ENCODE assay signal across 2 cellular contexts in the genomic region with DNA sequence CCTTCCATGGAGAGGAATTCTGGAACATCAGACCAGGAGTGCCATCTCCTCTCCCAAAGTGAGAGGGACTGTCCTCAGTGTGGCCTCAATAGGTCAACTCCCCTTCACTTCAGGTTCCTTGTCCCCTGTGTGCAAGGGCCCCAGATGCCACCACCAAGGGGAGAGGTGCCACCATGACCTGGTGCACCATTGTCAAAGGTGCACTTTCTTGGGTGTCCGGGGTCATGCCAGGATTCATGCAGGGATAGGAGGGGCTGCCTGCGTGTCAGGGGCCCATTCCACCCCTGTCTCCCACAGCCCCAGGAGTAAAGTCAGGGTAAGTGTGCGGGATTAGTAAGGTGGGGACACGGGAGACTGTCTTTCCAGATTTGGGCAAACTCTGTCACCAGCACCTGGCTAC.
TF ChIP-seq lines count a peak whose summit lies in the region.

No MANE protein-coding gene starts in this region.

TF ChIP-seq in SK-N-SH, 30 proteins besides CTCF, POLR2A, EP300 and RAD21:
- TF ChIP-seq SIN3A (IDR thresholded peaks at IDR 0.05; ENCODE audit: borderline replicate concordance, low read depth, low read length) (no peak), TEAD4 (IDR thresholded peaks at IDR 0.05; ENCODE audit: borderline replicate concordance, insufficient read depth) (no peak), FOSL2 (IDR thresholded peaks at IDR 0.05; ENCODE audit: borderline replicate concordance, low read depth) (no peak), POLR2AphosphoS5 (IDR thresholded peaks at IDR 0.05; ENCODE audit: low read depth, low read length) (no peak), RFX5 (IDR thresholded peaks at IDR 0.05; ENCODE audit: low read length) (no peak), REST (IDR thresholded peaks at IDR 0.05; ENCODE audit: low read depth, low read length) (no peak), FOXM1 (IDR thresholded peaks at IDR 0.05; ENCODE audit: low read depth) (no peak), GATA2 (CRISPR knock-in tag; IDR thresholded peaks at IDR 0.05) (no peak), FOXJ3 (CRISPR knock-in tag; IDR thresholded peaks at IDR 0.05) (no peak), CHD2 (IDR thresholded peaks at IDR 0.05; ENCODE audit: low read length, partially characterized antibody) (no peak)
- TF ChIP-seq, protein P1, sequence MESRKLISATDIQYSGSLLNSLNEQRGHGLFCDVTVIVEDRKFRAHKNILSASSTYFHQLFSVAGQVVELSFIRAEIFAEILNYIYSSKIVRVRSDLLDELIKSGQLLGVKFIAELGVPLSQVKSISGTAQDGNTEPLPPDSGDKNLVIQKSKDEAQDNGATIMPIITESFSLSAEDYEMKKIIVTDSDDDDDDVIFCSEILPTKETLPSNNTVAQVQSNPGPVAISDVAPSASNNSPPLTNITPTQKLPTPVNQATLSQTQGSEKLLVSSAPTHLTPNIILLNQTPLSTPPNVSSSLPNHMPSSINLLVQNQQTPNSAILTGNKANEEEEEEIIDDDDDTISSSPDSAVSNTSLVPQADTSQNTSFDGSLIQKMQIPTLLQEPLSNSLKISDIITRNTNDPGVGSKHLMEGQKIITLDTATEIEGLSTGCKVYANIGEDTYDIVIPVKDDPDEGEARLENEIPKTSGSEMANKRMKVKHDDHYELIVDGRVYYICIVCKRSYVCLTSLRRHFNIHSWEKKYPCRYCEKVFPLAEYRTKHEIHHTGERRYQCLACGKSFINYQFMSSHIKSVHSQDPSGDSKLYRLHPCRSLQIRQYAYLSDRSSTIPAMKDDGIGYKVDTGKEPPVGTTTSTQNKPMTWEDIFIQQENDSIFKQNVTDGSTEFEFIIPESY (IDR thresholded peaks at IDR 0.05; ENCODE audit: borderline replicate concordance, low read depth), result no peak
- TF ChIP-seq, protein P2, sequence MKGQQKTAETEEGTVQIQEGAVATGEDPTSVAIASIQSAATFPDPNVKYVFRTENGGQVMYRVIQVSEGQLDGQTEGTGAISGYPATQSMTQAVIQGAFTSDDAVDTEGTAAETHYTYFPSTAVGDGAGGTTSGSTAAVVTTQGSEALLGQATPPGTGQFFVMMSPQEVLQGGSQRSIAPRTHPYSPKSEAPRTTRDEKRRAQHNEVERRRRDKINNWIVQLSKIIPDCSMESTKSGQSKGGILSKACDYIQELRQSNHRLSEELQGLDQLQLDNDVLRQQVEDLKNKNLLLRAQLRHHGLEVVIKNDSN (IDR thresholded peaks at IDR 0.05; ENCODE audit: borderline replicate concordance, low read depth), result no peak

TF ChIP-seq in SK-N-SH treated with all-trans-retinoic acid at 6 μM for 48 hours, 23 proteins besides CTCF, POLR2A, EP300 and RAD21:
- TF ChIP-seq BACH2 (CRISPR knock-in tag; IDR thresholded peaks at IDR 0.05; ENCODE audit: borderline replicate concordance) (no peak), CSRNP3 (CRISPR knock-in tag; IDR thresholded peaks at IDR 0.05) (no peak), CREB5 (CRISPR knock-in tag; IDR thresholded peaks at IDR 0.05; ENCODE audit: low read depth) (no peak), CSDC2 (CRISPR knock-in tag; IDR thresholded peaks at IDR 0.05) (no peak), ZNF565 (CRISPR knock-in tag; conservative IDR thresholded peaks at IDR 0.05; ENCODE audit: low read depth) (no peak), TOX (CRISPR knock-in tag; IDR thresholded peaks at IDR 0.05; ENCODE audit: borderline replicate concordance) (no peak), ISL1 (CRISPR knock-in tag; IDR thresholded peaks at IDR 0.05) (no peak), ZC3H10 (CRISPR knock-in tag; IDR thresholded peaks at IDR 0.05) (no peak), ZNF8 (CRISPR knock-in tag; IDR thresholded peaks at IDR 0.05) (no peak), OSR1 (CRISPR knock-in tag; IDR thresholded peaks at IDR 0.05) (no peak), GLIS3 (CRISPR knock-in tag; IDR thresholded peaks at IDR 0.05) (no peak), PPARA (CRISPR knock-in tag; IDR thresholded peaks at IDR 0.05; ENCODE audit: borderline replicate concordance) (no peak), SNAI2 (CRISPR knock-in tag; IDR thresholded peaks at IDR 0.05) (no peak), ESRRG (CRISPR knock-in tag; IDR thresholded peaks at IDR 0.05) (no peak), ZFP3 (CRISPR knock-in tag; IDR thresholded peaks at IDR 0.05) (no peak), ARNTL (CRISPR knock-in tag; IDR thresholded peaks at IDR 0.05; ENCODE audit: borderline replicate concordance, low read depth) (no peak), TCF4 (CRISPR knock-in tag; IDR thresholded peaks at IDR 0.05; ENCODE audit: borderline replicate concordance) (no peak)
- TF ChIP-seq, protein P3, sequence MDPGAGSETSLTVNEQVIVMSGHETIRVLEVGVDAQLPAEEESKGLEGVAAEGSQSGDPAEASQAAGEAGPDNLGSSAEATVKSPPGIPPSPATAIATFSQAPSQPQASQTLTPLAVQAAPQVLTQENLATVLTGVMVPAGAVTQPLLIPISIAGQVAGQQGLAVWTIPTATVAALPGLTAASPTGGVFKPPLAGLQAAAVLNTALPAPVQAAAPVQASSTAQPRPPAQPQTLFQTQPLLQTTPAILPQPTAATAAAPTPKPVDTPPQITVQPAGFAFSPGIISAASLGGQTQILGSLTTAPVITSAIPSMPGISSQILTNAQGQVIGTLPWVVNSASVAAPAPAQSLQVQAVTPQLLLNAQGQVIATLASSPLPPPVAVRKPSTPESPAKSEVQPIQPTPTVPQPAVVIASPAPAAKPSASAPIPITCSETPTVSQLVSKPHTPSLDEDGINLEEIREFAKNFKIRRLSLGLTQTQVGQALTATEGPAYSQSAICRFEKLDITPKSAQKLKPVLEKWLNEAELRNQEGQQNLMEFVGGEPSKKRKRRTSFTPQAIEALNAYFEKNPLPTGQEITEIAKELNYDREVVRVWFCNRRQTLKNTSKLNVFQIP (CRISPR knock-in tag; IDR thresholded peaks at IDR 0.05; ENCODE audit: borderline replicate concordance, low read depth), result no peak
- TF ChIP-seq, protein P4, sequence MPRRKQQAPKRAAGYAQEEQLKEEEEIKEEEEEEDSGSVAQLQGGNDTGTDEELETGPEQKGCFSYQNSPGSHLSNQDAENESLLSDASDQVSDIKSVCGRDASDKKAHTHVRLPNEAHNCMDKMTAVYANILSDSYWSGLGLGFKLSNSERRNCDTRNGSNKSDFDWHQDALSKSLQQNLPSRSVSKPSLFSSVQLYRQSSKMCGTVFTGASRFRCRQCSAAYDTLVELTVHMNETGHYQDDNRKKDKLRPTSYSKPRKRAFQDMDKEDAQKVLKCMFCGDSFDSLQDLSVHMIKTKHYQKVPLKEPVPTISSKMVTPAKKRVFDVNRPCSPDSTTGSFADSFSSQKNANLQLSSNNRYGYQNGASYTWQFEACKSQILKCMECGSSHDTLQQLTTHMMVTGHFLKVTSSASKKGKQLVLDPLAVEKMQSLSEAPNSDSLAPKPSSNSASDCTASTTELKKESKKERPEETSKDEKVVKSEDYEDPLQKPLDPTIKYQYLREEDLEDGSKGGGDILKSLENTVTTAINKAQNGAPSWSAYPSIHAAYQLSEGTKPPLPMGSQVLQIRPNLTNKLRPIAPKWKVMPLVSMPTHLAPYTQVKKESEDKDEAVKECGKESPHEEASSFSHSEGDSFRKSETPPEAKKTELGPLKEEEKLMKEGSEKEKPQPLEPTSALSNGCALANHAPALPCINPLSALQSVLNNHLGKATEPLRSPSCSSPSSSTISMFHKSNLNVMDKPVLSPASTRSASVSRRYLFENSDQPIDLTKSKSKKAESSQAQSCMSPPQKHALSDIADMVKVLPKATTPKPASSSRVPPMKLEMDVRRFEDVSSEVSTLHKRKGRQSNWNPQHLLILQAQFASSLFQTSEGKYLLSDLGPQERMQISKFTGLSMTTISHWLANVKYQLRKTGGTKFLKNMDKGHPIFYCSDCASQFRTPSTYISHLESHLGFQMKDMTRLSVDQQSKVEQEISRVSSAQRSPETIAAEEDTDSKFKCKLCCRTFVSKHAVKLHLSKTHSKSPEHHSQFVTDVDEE (CRISPR knock-in tag; IDR thresholded peaks at IDR 0.05), result no peak
